ENCODE assay signal across 22 cellular contexts in genomic region chr7:107108951-107109350, GRCh38.
"Had no signal": no experiment of that assay in that cellular context is flagged by ENCODE, and none has a peak within 500 bp of the region (broad histone marks: within the 10 kb centered on the region; RNA-seq: fewer than 3 reads in every experiment).

No MANE protein-coding gene starts in this region.

- H3K36me3 ChIP-seq: adrenal gland, breast epithelium had no signal

- H3K9me3 ChIP-seq: adrenal gland, breast epithelium had no signal

- H3K4me1 ChIP-seq: breast epithelium had no signal

- DNase-seq: activated CD4-positive, alpha-beta memory T cell treated with anti-CD3 and anti-CD28 coated beads, Interleukin-2, amount 10 ng/mL, durations not matched to agents 7 days and 5 days; activated CD4-positive, alpha-beta T cell treated with anti-CD3 and anti-CD28 coated beads, Interleukin-2, amount 10 ng/mL, durations not matched to agents 7 days and 5 days; activated CD4-positive, CD25-positive, alpha-beta regulatory T cell; activated gamma-delta T cell; activated naive CD4-positive, alpha-beta T cell treated with anti-CD3 and anti-CD28 coated beads, Interleukin-2, amount 10 ng/mL, durations not matched to agents 7 days and 5 days; activated naive CD8-positive, alpha-beta T cell treated with anti-CD3 and anti-CD28 coated beads for 36 hours; activated T-cell treated with anti-CD3 and anti-CD28 coated beads for 4 hours; activated T-cell treated with anti-CD3 and anti-CD28 coated beads, Interleukin-2, amount 50 U/mL, for 48 hours; adrenal gland; Karpas-422; NCI-H1105 treated with DMSO at 0.1 percent for 48 hours; NCI-H146; NCI-H187 treated with DMSO at 0.1 percent for 48 hours; NCI-H2081 treated with DMSO at 0.1 percent for 48 hours; NCI-H446; NCI-H524; PC-3; SHP77 treated with DMSO at 0.1 percent for 48 hours; T-helper 1 cell had no signal

- H3K27ac ChIP-seq: adrenal gland, breast epithelium, VCaP had no signal

- H3K4me3 ChIP-seq: adrenal gland, breast epithelium had no signal

- ATAC-seq: activated T-helper 17 cell treated with anti-CD3 and anti-CD28 coated beads, Interleukin-2, amount 50 U/mL, for 72 hours; PC-3 had no signal

- H3K27me3 ChIP-seq: adrenal gland, breast epithelium had no signal
